Comparison of ENCODE assay signal across 29 cellular contexts in the genomic region with DNA sequence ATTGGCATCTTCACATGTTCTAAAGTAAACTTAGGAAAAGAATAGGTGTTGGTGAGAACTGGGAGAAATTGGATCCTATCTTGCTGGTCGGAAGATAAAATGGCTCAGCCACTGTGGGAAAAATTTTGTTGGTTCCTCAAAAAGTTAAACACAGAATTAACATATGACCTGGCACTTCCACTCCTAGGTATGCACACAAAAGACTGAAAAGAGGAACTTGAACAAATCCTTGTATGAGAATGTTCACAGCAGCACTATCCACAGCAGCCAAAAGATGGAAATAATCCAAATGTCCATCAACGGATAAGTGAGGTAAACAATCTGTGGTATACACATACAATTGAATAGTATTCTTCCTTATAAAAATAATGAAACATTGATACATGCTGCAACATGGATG. TPM values are rescaled to one million over a fixed set of nuclear protein-coding genes. Genes with fewer than 3 reads are reported as not detected.
"Had no signal": no experiment of that assay in that cellular context is flagged by ENCODE, and none has a peak within 500 bp of the region (broad histone marks: within the 10 kb centered on the region; RNA-seq: fewer than 3 reads in every experiment).

No MANE protein-coding gene starts in this region.

- H3K4me3 Mint-ChIP-seq: activated B cell treated with CpG ODN at 0.5 μM for 24 hours; activated CD4-positive, alpha-beta memory T cell treated with anti-CD3 and anti-CD28 coated beads for 36 hours; activated CD4-positive, alpha-beta T cell treated with anti-CD3 and anti-CD28 coated beads, Interleukin-2, amount 10 ng/mL, durations not matched to agents 24 days and 14 days; activated naive CD8-positive, alpha-beta T cell treated with anti-CD3 and anti-CD28 coated beads, Interleukin-2, amount 50 U/mL, for 24 hours; activated T-cell treated with anti-CD3 and anti-CD28 coated beads, Interleukin-2, amount 50 U/mL, for 4 hours; central memory CD8-positive, alpha-beta T cell; T-helper 17 cell had no signal

- H3K9me3 Mint-ChIP-seq: activated naive CD4-positive, alpha-beta T cell treated with anti-CD3 and anti-CD28 coated beads, Interleukin-2, amount 50 U/mL, for 72 hours; central memory CD8-positive, alpha-beta T cell had no signal

- H3K27ac ChIP-seq: ascending aorta, body of pancreas, SJCRH30 had no signal

- H3K9me3 ChIP-seq: ascending aorta, body of pancreas, SJCRH30, SK-N-SH had no signal

- H3K4me3 ChIP-seq: ascending aorta, body of pancreas, SJCRH30 had no signal

- H3K4me1 Mint-ChIP-seq: activated B cell treated with CpG ODN at 0.5 μM for 24 hours; activated naive CD8-positive, alpha-beta T cell treated with anti-CD3 and anti-CD28 coated beads, Interleukin-2, amount 50 U/mL, for 24 hours; central memory CD8-positive, alpha-beta T cell had no signal

- ATAC-seq: activated naive CD4-positive, alpha-beta T cell treated with anti-CD3 and anti-CD28 coated beads, Interleukin-2, amount 50 U/mL, for 72 hours; activated naive CD8-positive, alpha-beta T cell treated with anti-CD3 and anti-CD28 coated beads, Interleukin-2, amount 50 U/mL, for 24 hours; activated T-cell treated with anti-CD3 and anti-CD28 coated beads, Interleukin-2, amount 50 U/mL, for 4 hours; body of pancreas; Panc1; Right ventricle myocardium inferior; T-helper 17 cell had no signal

- H3K4me1 ChIP-seq: ascending aorta, SJCRH30 had no signal

- H3K27me3 ChIP-seq: ascending aorta, SJCRH30 had no signal

- DNase-seq: activated B cell treated with CpG ODN at 0.5 μM for 24 hours; activated CD4-positive, alpha-beta memory T cell treated with anti-CD3 and anti-CD28 coated beads for 36 hours; activated CD4-positive, alpha-beta T cell treated with anti-CD3 and anti-CD28 coated beads for 1 hour; activated CD4-positive, alpha-beta T cell treated with anti-CD3 and anti-CD28 coated beads, Interleukin-2, amount 10 ng/mL, durations not matched to agents 24 days and 14 days; activated CD8-positive, alpha-beta memory T cell treated with anti-CD3 and anti-CD28 coated beads for 24 hours; activated effector memory CD4-positive, alpha-beta T cell treated with anti-CD3 and anti-CD28 coated beads, Interleukin-2, amount 50 U/mL, for 16 hours; activated naive CD4-positive, alpha-beta T cell treated with Interleukin-2 at 50 U/mL for 16 hours; activated naive CD8-positive, alpha-beta T cell treated with anti-CD3 and anti-CD28 coated beads, Interleukin-2, amount 50 U/mL, for 24 hours; activated T-cell treated with anti-CD3 and anti-CD28 coated beads, Interleukin-2, amount 50 U/mL, for 4 hours; amniotic stem cell; body of pancreas; cortex of kidney; Karpas-422; MV-4-11; NCI-H1105 treated with DMSO at 0.1 percent for 48 hours; NCI-H1436 treated with DMSO at 0.1 percent for 48 hours; NCI-H187; NCI-H2081; NCI-H524; RPMI8226; SJCRH30; SK-N-SH; T-helper 17 cell; T-helper 9 cell had no signal

- H3K27ac Mint-ChIP-seq: activated B cell treated with CpG ODN at 0.5 μM for 24 hours; activated CD4-positive, alpha-beta memory T cell treated with anti-CD3 and anti-CD28 coated beads for 36 hours; activated CD4-positive, alpha-beta T cell treated with anti-CD3 and anti-CD28 coated beads, Interleukin-2, amount 10 ng/mL, durations not matched to agents 24 days and 14 days; activated naive CD4-positive, alpha-beta T cell treated with anti-CD3 and anti-CD28 coated beads, Interleukin-2, amount 50 U/mL, for 72 hours; activated naive CD8-positive, alpha-beta T cell treated with anti-CD3 and anti-CD28 coated beads, Interleukin-2, amount 50 U/mL, for 24 hours; T-helper 17 cell had no signal

- H3K36me3 ChIP-seq: ascending aorta, SJCRH30 had no signal

RNA-seq across cellular contexts. Expression of gene TPH1, which starts 4.8 kb away (rescaled TPM):
- total RNA-seq: Right ventricle myocardium inferior had no signal
